8 cellular contexts compared by ENCODE assay signal in the genomic region with DNA sequence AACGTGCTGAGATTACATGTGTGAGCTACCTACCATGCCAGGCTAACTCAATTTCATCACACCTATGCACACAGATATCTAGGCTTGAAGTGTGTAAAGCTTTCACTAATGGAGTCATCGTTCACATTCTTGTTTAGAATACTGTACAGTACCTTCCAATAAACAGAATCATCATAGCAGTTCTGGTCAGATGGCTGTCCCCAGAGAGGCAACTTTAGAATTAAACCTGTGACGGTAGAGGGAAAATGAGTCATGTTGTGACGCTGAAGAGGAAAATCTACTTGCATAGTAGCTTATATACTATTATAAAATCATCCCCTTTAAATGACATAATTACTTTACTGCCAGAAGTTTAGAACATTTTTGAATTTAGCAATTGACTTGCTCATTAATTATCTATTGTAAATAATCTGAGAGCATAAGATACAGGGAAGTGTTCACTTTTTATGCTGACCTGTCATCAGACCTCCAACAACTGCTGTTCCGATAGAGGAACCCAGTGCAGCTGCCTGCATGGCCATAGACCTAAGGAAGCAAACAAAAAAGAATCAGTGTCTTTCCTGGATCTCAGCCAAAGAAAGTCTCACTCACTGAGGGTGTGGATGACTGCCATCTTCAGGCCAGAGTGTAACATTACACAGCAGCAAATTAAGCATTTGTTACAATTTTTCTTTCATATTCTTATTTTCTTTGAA. TPM values are rescaled to one million over a fixed set of nuclear protein-coding genes. Genes with fewer than 3 reads are reported as not detected.
DNase-seq lines count a peak whose midpoint lies in the region; ATAC-seq and TF ChIP-seq lines count a peak whose summit lies in the region.

No MANE protein-coding gene starts in this region.

- H3K27me3 ChIP-seq in Panc1 (ENCODE audit: control insufficient read depth, insufficient read depth, low read length) (no peaks in the 10 kb centered on the region; the same call in 1 of the 2 replicates), right lobe of liver (no peaks in the 10 kb centered on the region), vagina (no peaks in the 10 kb centered on the region)

- CTCF ChIA-PET in Panc1 (lab: Charles Lee), result interaction anchor here (1.4 kb wide), 1 partner anchor 74 kb away, joined by 3 read pairs; no protein-coding TSS in a partner anchor

- H3K36me3 ChIP-seq in Panc1 (ENCODE audit: control insufficient read depth, insufficient read depth, low read length) (no peaks in the 10 kb centered on the region), right lobe of liver (no peaks in the 10 kb centered on the region), vagina (no peaks in the 10 kb centered on the region)

- H3K36me3 Mint-ChIP-seq in HFFc6 (ENCODE audit: low read depth), result no peaks in the 10 kb centered on the region

- 33% methylated on average over 5 of the region's 5 CpGs for WGBS in right lobe of liver (ENCODE audit: insufficient coverage, low coverage, low lambda C conversion rate, missing lambda C conversion rate)

- BruUV-seq in Panc1 (replicated peaks; lab: Mats Ljungman, UMichigan), result no TSS peak

- no peaks in the 10 kb centered on the region for H3K4me1 Mint-ChIP-seq in HFFc6 (ENCODE audit: low read depth)

- ATAC-seq in Panc1, result 0 out of 2 replicates have a peak, but pooled peaks have one; percentile 51
- peak; percentile 98 to 100 (median 99) for ATAC-seq in right lobe of liver

- in situ Hi-C loops in Panc1 (cut with HindIII; ENCODE audit: low pct_unique_long_range_greater_than_20kb, low sequenced_read_pairs), result no loop called here

- H3K27ac Mint-ChIP-seq in HFFc6, result no peak overlapping the region

- H3K4me3 Mint-ChIP-seq in HFFc6, result no peak overlapping the region

- H3K27ac ChIP-seq in Panc1 (ENCODE audit: low read length) (no peak overlapping the region), right lobe of liver (no peak overlapping the region), vagina (no peak overlapping the region)

- H3K27me3 Mint-ChIP-seq in HFFc6 (ENCODE audit: insufficient read depth), result peaks cover 6% of the 10 kb centered on the region; the same call in 1 of the 2 replicates

- H3K4me1 ChIP-seq in Panc1 (ENCODE audit: control insufficient read depth, insufficient read depth, low read length) (no peaks in the 10 kb centered on the region), right lobe of liver (no peaks in the 10 kb centered on the region), vagina (no peaks in the 10 kb centered on the region)

- DNase-seq in AG09309 (ENCODE audit: low read depth) (peak; percentile 61), HFFc6 (peak; percentile 75), LoVo (ENCODE audit: low spot score) (peak; percentile 81), Panc1 (ENCODE audit: low read depth, low spot score) (peak; percentile 52), choroid plexus epithelial cell (ENCODE audit: low read depth) (peak; percentile 94), right lobe of liver (peak in 2 of 3 donors; percentile 27 to 48), vagina (ENCODE audit: extremely low spot score in 2 of 2) (no peak)

- H3K9me3 Mint-ChIP-seq in HFFc6, result no peaks in the 10 kb centered on the region

- TF ChIP-seq CTCF in AG09309 (IDR thresholded peaks at IDR 0.05; ENCODE audit: control insufficient read depth, insufficient read depth, low read depth, low read length, missing control alignments), result peak; percentile 79
- TF ChIP-seq CTCF in GM12874 (IDR thresholded peaks at IDR 0.05; ENCODE audit: insufficient read depth, low read depth, low read length), result peak; percentile 66
- peak; percentile 94 for TF ChIP-seq CTCF in HFFc6 (IDR thresholded peaks at IDR 0.05)
- peak; percentile 84 for TF ChIP-seq CTCF in Panc1 (IDR thresholded peaks at IDR 0.05)
- peak; percentile 88 for TF ChIP-seq CTCF in choroid plexus epithelial cell (conservative IDR thresholded peaks at IDR 0.05; ENCODE audit: low read depth, low read length)
- peak; percentile 79 to 95 (median 88) for TF ChIP-seq CTCF in right lobe of liver (IDR thresholded peaks at IDR 0.05)
- peak; percentile 23 to 76 (median 75) for TF ChIP-seq CTCF in vagina (IDR thresholded peaks at IDR 0.05)

- POLR2A ChIA-PET in Panc1 (lab: Charles Lee), result no interaction called here

- TF ChIP-seq POLR2A in right lobe of liver (IDR thresholded peaks at IDR 0.05) (no peak), vagina (IDR thresholded peaks at IDR 0.05) (no peak)

- H3K4me3 ChIP-seq in AG09309 (ENCODE audit: control insufficient read depth, low read depth, low read length) (no peak overlapping the region), Panc1 (ENCODE audit: low read depth in 2 of 2, low read length in 2 of 2) (no peak overlapping the region), choroid plexus epithelial cell (ENCODE audit: low read depth, low read length) (no peak overlapping the region), right lobe of liver (no peak overlapping the region), vagina (no peak overlapping the region)

- H3K9me3 ChIP-seq in Panc1 (ENCODE audit: control insufficient read depth, insufficient read depth, low read depth, low read length), result no peaks in the 10 kb centered on the region
- H3K9me3 ChIP-seq in right lobe of liver, result no peaks in the 10 kb centered on the region
- no peaks in the 10 kb centered on the region for H3K9me3 ChIP-seq in vagina

- intact Hi-C loops in Panc1 (cut with micrococcal nuclease; ENCODE audit: unreplicated experiment) (loop anchor here (1.0 kb wide), 1 partner anchor 75 kb away; no protein-coding TSS in a partner anchor), right lobe of liver (cut with DNase I) (no loop called here), vagina (cut with DNase I) (no loop called here)

RNA-seq across cellular contexts. Expression of gene RHAG, which starts 29.8 kb away (rescaled TPM):
- total RNA-seq in HFFc6 (2021; fragmentation: NEBNext Ultra II Directional; extraction: Animal tissue kit (Norgen Biotek cat#: 25700)), result not detected
- total RNA-seq in Panc1 (2021; ENCODE audit: unreplicated experiment) (0.23 TPM), right lobe of liver (1 to 10 TPM in 1 of 6 experiments, under 1 TPM in 3, not detected in 2; 0.18 to 2.7 (median 0.85) TPM), vagina (2.5 TPM)
- not detected for polyA plus RNA-seq in Panc1 (2012; ENCODE audit: insufficient read length)

RNA-seq across cellular contexts. Expression of gene C6orf141, which starts 56.4 kb away (rescaled TPM):
- not detected for total RNA-seq in HFFc6 (2021; fragmentation: NEBNext Ultra II Directional; extraction: Animal tissue kit (Norgen Biotek cat#: 25700))
- total RNA-seq in Panc1 (2021; ENCODE audit: unreplicated experiment) (0.15 TPM), right lobe of liver (1 to 10 TPM in 3 of 6 experiments, under 1 TPM in 3; 0.18 to 3.4 (median 0.79) TPM), vagina (14.2 TPM)
- polyA plus RNA-seq in Panc1 (2012; ENCODE audit: insufficient read length), result not detected

Comparison
In these comparisons a context has a peak if more than half of its experiments do, and no peak if none do; other contexts are left out.
1. DNase-seq: peak in AG09309 (single experiment), HFFc6 (single experiment), LoVo (single experiment), Panc1 (single experiment), choroid plexus epithelial cell (single experiment) and right lobe of liver (2 of 3); none in vagina (0 of 2).
2. Peak in every context shown above with its lines, with median percentiles within 50 percentile points of each other: CTCF ChIP-seq.